ENCODE assay signal across 8 cellular contexts in the genomic region with DNA sequence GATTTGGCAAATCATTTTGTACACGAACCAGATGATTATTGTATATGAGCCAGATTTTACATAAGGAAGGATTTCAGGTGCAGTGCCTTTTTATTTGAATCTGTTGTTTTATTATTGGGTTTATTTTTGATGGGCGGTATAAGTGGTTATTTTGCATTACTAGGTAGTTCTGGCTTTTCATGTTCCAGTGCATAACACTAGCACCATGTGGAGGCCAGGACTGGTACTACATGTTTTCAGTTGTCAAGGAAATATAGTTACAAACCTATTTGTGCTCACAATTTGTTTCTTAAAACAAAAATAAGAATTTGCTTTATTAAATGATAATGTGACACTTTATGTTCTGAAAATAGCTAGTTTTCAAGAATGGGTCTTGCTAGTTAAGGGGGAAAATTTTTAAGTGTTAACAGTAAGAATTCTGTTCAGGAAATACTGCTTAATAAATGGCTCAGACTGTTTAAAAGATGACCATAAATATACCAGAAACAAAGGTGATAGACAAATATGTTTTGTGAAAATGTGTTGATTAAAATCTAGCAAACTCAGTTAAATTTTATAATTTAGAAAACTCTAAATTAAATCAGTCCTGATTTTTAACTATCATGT. TPM values are rescaled to one million over a fixed set of nuclear protein-coding genes. Genes with fewer than 3 reads are reported as not detected.
DNase-seq lines count a peak whose midpoint lies in the region; ATAC-seq and TF ChIP-seq lines count a peak whose summit lies in the region.

No MANE protein-coding gene starts in this region.

- peak; percentile 44 for TF ChIP-seq CTCF in mucosa of descending colon (IDR thresholded peaks at IDR 0.05)

- intact Hi-C loops in mucosa of descending colon (cut with DNase I, micrococcal nuclease): loop anchor here in 1 of 2 donors (2.0 kb wide), 1 partner anchor 245 kb away; no protein-coding TSS in a partner anchor

- ATAC-seq in GM18502 (IDR thresholded peaks at IDR 0.05; ENCODE audit: poor library complexity, unreplicated experiment) (peak; percentile 93), HG03060 (IDR thresholded peaks at IDR 0.05; ENCODE audit: low read depth, unreplicated experiment) (peak; percentile 86), mucosa of descending colon (peak; percentile 57)

- DNase-seq in AG08395 (ENCODE audit: low spot score) (peak; percentile 51), NCI-H226 (peak; percentile 12), cerebellar cortex (ENCODE audit: low spot score) (peak; percentile 37), mucosa of descending colon (peak in 1 of 3 donors; percentile 63), T-helper 1 cell (no peak)
- no peak for DNase-seq in stimulated activated CD4-positive, alpha-beta T cell treated with anti-CD3 and anti-CD28 coated beads, Interleukin-4, amount 100 ng/mL, for 24 hours

- H3K4me3 ChIP-seq in mucosa of descending colon: no peak overlapping the region

- H3K9me3 ChIP-seq in mucosa of descending colon: no peaks in the 10 kb centered on the region

- H3K4me1 ChIP-seq in mucosa of descending colon (ENCODE audit: low read depth): no peaks in the 10 kb centered on the region

- no peaks in the 10 kb centered on the region for H3K36me3 ChIP-seq in mucosa of descending colon (ENCODE audit: low read depth)

RNA-seq across cellular contexts. Expression of gene SEMA3E, which starts 7.1 kb away (rescaled TPM):
- total RNA-seq in mucosa of descending colon: 1 to 10 TPM; 1.7 to 5.8 (median 2.7) TPM

Comparison
In these comparisons a context has a peak if more than half of its experiments do, and no peak if none do; other contexts are left out.
1. DNase-seq: peak in AG08395 (single experiment), NCI-H226 (single experiment) and cerebellar cortex (single experiment); none in T-helper 1 cell (0 of 5) and stimulated activated CD4-positive, alpha-beta T cell treated with anti-CD3 and anti-CD28 coated beads, Interleukin-4, amount 100 ng/mL, for 24 hours (single experiment).
2. Peak in every context shown above with its lines, with median percentiles within 50 percentile points of each other: ATAC-seq.